ENCODE assay signal across 1 cellular context in the genomic region with DNA sequence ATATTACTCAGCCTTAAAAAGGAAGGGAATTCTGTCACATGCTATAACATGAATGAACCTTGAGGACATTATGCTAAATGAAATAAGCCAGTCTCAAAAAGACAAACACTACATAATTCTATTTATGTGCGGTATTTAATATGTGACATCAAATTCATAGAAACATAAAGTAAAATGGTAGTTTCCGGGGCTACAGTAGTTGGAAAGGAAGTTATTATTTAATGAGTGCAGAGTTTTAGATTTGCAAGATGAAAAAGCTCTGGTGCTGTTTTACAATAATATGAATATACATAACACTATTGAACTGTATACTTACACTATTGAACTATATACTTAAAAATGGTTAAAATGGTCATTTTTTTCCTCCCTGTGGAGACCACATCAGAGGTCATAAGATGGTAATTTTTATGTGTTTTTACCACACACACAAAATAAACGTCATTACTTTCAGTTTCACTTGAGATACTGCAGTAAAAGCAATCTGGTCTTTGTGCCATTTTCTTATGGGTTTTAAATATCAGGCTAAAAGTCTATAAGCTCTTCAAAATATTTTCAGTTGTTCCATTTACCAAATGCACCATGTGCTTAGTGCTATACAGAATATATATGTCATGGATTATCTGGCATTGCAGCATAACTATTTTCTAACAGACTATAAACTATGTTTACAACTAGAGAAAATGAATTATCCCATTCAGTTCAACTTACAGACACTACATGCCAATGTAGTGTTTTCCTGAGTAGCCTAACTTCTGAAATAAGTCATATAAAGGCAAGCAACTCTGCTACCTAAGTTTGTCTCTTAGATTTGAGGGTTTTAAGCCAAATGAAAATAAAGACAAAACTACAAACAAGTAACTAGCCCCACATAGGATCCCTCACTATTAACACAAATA.
A peak's percentile ranks its signal among the peaks of the same experiment; 100 is the strongest.
TF ChIP-seq lines count a peak whose summit lies in the region.

No MANE protein-coding gene starts in this region.

TF ChIP-seq in GM12878, 131 proteins besides CTCF, POLR2A, EP300 and RAD21 (continued from another document):
- TF ChIP-seq, protein P1, sequence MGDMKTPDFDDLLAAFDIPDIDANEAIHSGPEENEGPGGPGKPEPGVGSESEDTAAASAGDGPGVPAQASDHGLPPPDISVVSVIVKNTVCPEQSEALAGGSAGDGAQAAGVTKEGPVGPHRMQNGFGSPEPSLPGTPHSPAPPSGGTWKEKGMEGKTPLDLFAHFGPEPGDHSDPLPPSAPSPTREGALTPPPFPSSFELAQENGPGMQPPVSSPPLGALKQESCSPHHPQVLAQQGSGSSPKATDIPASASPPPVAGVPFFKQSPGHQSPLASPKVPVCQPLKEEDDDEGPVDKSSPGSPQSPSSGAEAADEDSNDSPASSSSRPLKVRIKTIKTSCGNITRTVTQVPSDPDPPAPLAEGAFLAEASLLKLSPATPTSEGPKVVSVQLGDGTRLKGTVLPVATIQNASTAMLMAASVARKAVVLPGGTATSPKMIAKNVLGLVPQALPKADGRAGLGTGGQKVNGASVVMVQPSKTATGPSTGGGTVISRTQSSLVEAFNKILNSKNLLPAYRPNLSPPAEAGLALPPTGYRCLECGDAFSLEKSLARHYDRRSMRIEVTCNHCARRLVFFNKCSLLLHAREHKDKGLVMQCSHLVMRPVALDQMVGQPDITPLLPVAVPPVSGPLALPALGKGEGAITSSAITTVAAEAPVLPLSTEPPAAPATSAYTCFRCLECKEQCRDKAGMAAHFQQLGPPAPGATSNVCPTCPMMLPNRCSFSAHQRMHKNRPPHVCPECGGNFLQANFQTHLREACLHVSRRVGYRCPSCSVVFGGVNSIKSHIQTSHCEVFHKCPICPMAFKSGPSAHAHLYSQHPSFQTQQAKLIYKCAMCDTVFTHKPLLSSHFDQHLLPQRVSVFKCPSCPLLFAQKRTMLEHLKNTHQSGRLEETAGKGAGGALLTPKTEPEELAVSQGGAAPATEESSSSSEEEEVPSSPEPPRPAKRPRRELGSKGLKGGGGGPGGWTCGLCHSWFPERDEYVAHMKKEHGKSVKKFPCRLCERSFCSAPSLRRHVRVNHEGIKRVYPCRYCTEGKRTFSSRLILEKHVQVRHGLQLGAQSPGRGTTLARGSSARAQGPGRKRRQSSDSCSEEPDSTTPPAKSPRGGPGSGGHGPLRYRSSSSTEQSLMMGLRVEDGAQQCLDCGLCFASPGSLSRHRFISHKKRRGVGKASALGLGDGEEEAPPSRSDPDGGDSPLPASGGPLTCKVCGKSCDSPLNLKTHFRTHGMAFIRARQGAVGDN (IDR thresholded peaks at IDR 0.05), result 0 out of 2 replicates have a peak, but pooled peaks have one; percentile 46
- no peak for TF ChIP-seq FOXK2 (IDR thresholded peaks at IDR 0.05)
- TF ChIP-seq IRF4 (IDR thresholded peaks at IDR 0.05; ENCODE audit: low read depth, low read length), result 0 out of 2 replicates have a peak, but pooled peaks have one; percentile 35
- TF ChIP-seq NR2F1 (conservative IDR thresholded peaks at IDR 0.05), result peak; percentile 69
- no peak for TF ChIP-seq JUND (IDR thresholded peaks at IDR 0.05; ENCODE audit: low read depth, low read length)
- peak; percentile 27; the same call in 1 of the 2 replicates for TF ChIP-seq ZNF384 (IDR thresholded peaks at IDR 0.05; ENCODE audit: borderline replicate concordance, low read depth, low read length)
- no peak for TF ChIP-seq HDAC6 (IDR thresholded peaks at IDR 0.05; ENCODE audit: unreplicated experiment)
- peak; percentile 93 for TF ChIP-seq RUNX3 (IDR thresholded peaks at IDR 0.05; ENCODE audit: low read length)
- TF ChIP-seq GABPA (IDR thresholded peaks at IDR 0.05; ENCODE audit: low read depth), result no peak
- TF ChIP-seq TAF1 (IDR thresholded peaks at IDR 0.05; ENCODE audit: borderline replicate concordance, low read depth, low read length), result no peak
- no peak for TF ChIP-seq IRF3 (IDR thresholded peaks at IDR 0.05)
- TF ChIP-seq MTA2 (IDR thresholded peaks at IDR 0.05; ENCODE audit: low read depth), result no peak
- peak; percentile 81; the same call in 1 of the 2 replicates for TF ChIP-seq CREB1 (IDR thresholded peaks at IDR 0.05; ENCODE audit: low read depth)
- TF ChIP-seq ATF7 (IDR thresholded peaks at IDR 0.05; ENCODE audit: low read depth), result peak; percentile 89
- TF ChIP-seq CREM (IDR thresholded peaks at IDR 0.05; ENCODE audit: low read depth), result peak; percentile 60; the same call in 1 of the 2 replicates
- TF ChIP-seq, protein P2, sequence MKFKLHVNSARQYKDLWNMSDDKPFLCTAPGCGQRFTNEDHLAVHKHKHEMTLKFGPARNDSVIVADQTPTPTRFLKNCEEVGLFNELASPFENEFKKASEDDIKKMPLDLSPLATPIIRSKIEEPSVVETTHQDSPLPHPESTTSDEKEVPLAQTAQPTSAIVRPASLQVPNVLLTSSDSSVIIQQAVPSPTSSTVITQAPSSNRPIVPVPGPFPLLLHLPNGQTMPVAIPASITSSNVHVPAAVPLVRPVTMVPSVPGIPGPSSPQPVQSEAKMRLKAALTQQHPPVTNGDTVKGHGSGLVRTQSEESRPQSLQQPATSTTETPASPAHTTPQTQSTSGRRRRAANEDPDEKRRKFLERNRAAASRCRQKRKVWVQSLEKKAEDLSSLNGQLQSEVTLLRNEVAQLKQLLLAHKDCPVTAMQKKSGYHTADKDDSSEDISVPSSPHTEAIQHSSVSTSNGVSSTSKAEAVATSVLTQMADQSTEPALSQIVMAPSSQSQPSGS (IDR thresholded peaks at IDR 0.05; ENCODE audit: low read length), result peak; percentile 39; the same call in 1 of the 2 replicates
- TF ChIP-seq SIX5 (IDR thresholded peaks at IDR 0.05; ENCODE audit: low read depth, low read length, severe bottlenecking), result no peak
TF ChIP-seq in GM12878: peak in this region for 13.
